ENCODE assay signal across 1 cellular context in genomic region chr12:108560752-108561719, GRCh38.
TF ChIP-seq lines count a peak whose summit lies in the region.

SART3 (minus strand) TSS chr12:108561173; CDS start chr12:108561154, 19 bp downstream.

TF ChIP-seq in K562, 482 proteins besides CTCF, POLR2A, EP300 and RAD21 (continued from another document and continues in another):
- TF ChIP-seq ZNF318 (IDR thresholded peaks at IDR 0.05; ENCODE audit: borderline replicate concordance in 1 of 2, low read depth in 1 of 2) (no peak), ZKSCAN8 (CRISPR knock-in tag; IDR thresholded peaks at IDR 0.05) (0 out of 2 replicates have a peak, but pooled peaks have one; percentile 29), THAP12 (CRISPR knock-in tag; IDR thresholded peaks at IDR 0.05) (no peak), YBX1 (IDR thresholded peaks at IDR 0.05) (no peak), ZNF778 (CRISPR knock-in tag; IDR thresholded peaks at IDR 0.05) (no peak), MED1 (CRISPR knock-in tag; IDR thresholded peaks at IDR 0.05; ENCODE audit: borderline replicate concordance) (no peak), ATF1 (CRISPR knock-in tag; IDR thresholded peaks at IDR 0.05) (no peak), ATF1 (tag; IDR thresholded peaks at IDR 0.05) (peak; percentile 94), DIDO1 (tag; IDR thresholded peaks at IDR 0.05; ENCODE audit: low read depth) (peak; percentile 80), MIER1 (IDR thresholded peaks at IDR 0.05; ENCODE audit: low read depth) (no peak), FIP1L1 (IDR thresholded peaks at IDR 0.05; ENCODE audit: low read depth, low read length, poor library complexity, severe bottlenecking) (peak; percentile 43), E2F8 (IDR thresholded peaks at IDR 0.05; ENCODE audit: low read depth, partially characterized antibody) (peak; percentile 94), PHTF2 (CRISPR knock-in tag; IDR thresholded peaks at IDR 0.05) (no peak), GMEB1 (CRISPR knock-in tag; IDR thresholded peaks at IDR 0.05) (no peak), FOXA3 (CRISPR knock-in tag; conservative IDR thresholded peaks at IDR 0.05 in 1 of 2, IDR thresholded peaks at IDR 0.05 in 1 of 2) (no peak), SRSF3 (IDR thresholded peaks at IDR 0.05; ENCODE audit: insufficient read depth, low read length) (no peak), ZNF707 (CRISPR knock-in tag; conservative IDR thresholded peaks at IDR 0.05) (no peak), HMG20B (CRISPR knock-in tag; IDR thresholded peaks at IDR 0.05) (no peak), PHF8 (IDR thresholded peaks at IDR 0.05; ENCODE audit: borderline replicate concordance, low read length) (peak; percentile 93; the same call in 1 of the 2 replicates), ZNF224 (CRISPR knock-in tag; IDR thresholded peaks at IDR 0.05) (no peak), SRSF7 (optimal IDR thresholded peaks at IDR 0.05; ENCODE audit: low read depth, low read length) (no peak), PRMT5 (CRISPR knock-in tag; IDR thresholded peaks at IDR 0.05) (no peak), ZNF395 (CRISPR knock-in tag; IDR thresholded peaks at IDR 0.05) (no peak), HBP1 (CRISPR knock-in tag; IDR thresholded peaks at IDR 0.05) (no peak), PATZ1 (CRISPR knock-in tag; IDR thresholded peaks at IDR 0.05; ENCODE audit: borderline replicate concordance) (no peak), PRDM10 (IDR thresholded peaks at IDR 0.05; ENCODE audit: partially characterized antibody) (no peak), KLF13 (tag; IDR thresholded peaks at IDR 0.05; ENCODE audit: borderline replicate concordance, low read depth) (no peak), PKNOX1 (IDR thresholded peaks at IDR 0.05) (peak; percentile 72), ZSCAN32 (CRISPR knock-in tag; IDR thresholded peaks at IDR 0.05) (no peak), LARP7 (IDR thresholded peaks at IDR 0.05) (no peak)
